Comparison of ENCODE assay signal across 16 cellular contexts in genomic region chr1:25871086-25871703, GRCh38. TPM values are rescaled to one million over a fixed set of nuclear protein-coding genes. Genes with fewer than 3 reads are reported as not detected.
DNase-seq lines count a peak whose midpoint lies in the region; ATAC-seq and TF ChIP-seq lines count a peak whose summit lies in the region.
"Had no signal": no experiment of that assay in that cellular context is flagged by ENCODE, and none has a peak within 500 bp of the region (broad histone marks: within the 10 kb centered on the region; RNA-seq: fewer than 3 reads in every experiment).

No MANE protein-coding gene starts in this region.

- no peak overlapping the region for H3K18ac ChIP-seq in trophoblast cell (ENCODE audit: low read length)

- no peak overlapping the region for H2BK120ac ChIP-seq in trophoblast cell (ENCODE audit: insufficient read depth, low read length, poor library complexity)

- H3K4me1 ChIP-seq in body of pancreas (peaks cover 97% of the 10 kb centered on the region), upper lobe of right lung (peaks cover 28% of the 10 kb centered on the region), trophoblast cell (ENCODE audit: control insufficient read depth in 1 of 2, insufficient read depth in 2 of 2, low read length in 2 of 2) (peaks cover 18 to 23% of the 10 kb centered on the region in 2 experiments)

- DNase-seq in DMS79 (lab: John Stamatoyannopoulos, UW) (peak; percentile 19), DMS79 treated with DMSO at 0.1 percent for 48 hours (lab: John Stamatoyannopoulos, UW) (no peak), body of pancreas (peak in 3 of 4 donors; percentile 32 to 54 (median 38)), mesenteric fat pad (ENCODE audit: low spot score) (peak; percentile 59), upper lobe of right lung (peak; percentile 51), trophoblast cell (no peak), NK-92 (lab: John Stamatoyannopoulos, UW; ENCODE audit: unreplicated experiment) (no peak)
- DNase-seq: activated CD4-positive, alpha-beta memory T cell treated with anti-CD3 and anti-CD28 coated beads, Interleukin-2, amount 10 ng/mL, durations not matched to agents 7 days and 5 days; effector CD4-positive, alpha-beta T cell; NCI-H1105; NCI-H510A; SHP77; stimulated activated naive CD8-positive, alpha-beta T cell treated with anti-CD3 and anti-CD28 coated beads, Interleukin-15, Interleukin-2, amounts not matched to agents 100 U/mL and 50 U/mL, for 24 hours had no signal

- intact Hi-C loops in body of pancreas (cut with DNase I) (no loop called here), upper lobe of right lung (cut with DNase I) (no loop called here)

- no peak overlapping the region for H3K9ac ChIP-seq in trophoblast cell (ENCODE audit: low read length)

- H3K79me2 ChIP-seq in trophoblast cell (ENCODE audit: control insufficient read depth, insufficient read depth, low read length, poor library complexity): peaks cover 11% of the 10 kb centered on the region

- no peaks in the 10 kb centered on the region for H3K36me3 ChIP-seq in body of pancreas (replicated peaks in 1 of 2; ENCODE audit: insufficient read depth in 1 of 2, low read depth in 2 of 2)
- H3K36me3 ChIP-seq in upper lobe of right lung: no peaks in the 10 kb centered on the region
- peaks cover 9 to 20% of the 10 kb centered on the region in 2 experiments for H3K36me3 ChIP-seq in trophoblast cell (ENCODE audit: control insufficient read depth in 1 of 2, insufficient read depth in 2 of 2, low read length in 2 of 2)

- no peak overlapping the region for H3K4me2 ChIP-seq in trophoblast cell (ENCODE audit: low read length)

- H2BK5ac ChIP-seq in trophoblast cell (ENCODE audit: low read depth, low read length, poor library complexity): no peak overlapping the region

- H4K91ac ChIP-seq in trophoblast cell (ENCODE audit: low read depth, low read length): no peak overlapping the region

- no peak overlapping the region for H4K8ac ChIP-seq in trophoblast cell (ENCODE audit: low read depth, low read length)

- no peak for ATAC-seq in body of pancreas
- ATAC-seq in upper lobe of right lung: peak; percentile 3
- no peak for ATAC-seq in GM19023 (IDR thresholded peaks at IDR 0.05; ENCODE audit: unreplicated experiment)
- ATAC-seq: gastroesophageal sphincter; stimulated activated naive CD8-positive, alpha-beta T cell treated with anti-CD3 and anti-CD28 coated beads, Interleukin-15, Interleukin-2, amounts not matched to agents 100 U/mL and 50 U/mL, for 24 hours had no signal

- peaks cover 18% of the 10 kb centered on the region for H3K79me1 ChIP-seq in trophoblast cell (ENCODE audit: low read length)

- no peak overlapping the region for H2BK12ac ChIP-seq in trophoblast cell (ENCODE audit: low read length)

- no peak overlapping the region for H3K14ac ChIP-seq in trophoblast cell (ENCODE audit: low read length)

- TF ChIP-seq POLR2A in body of pancreas (IDR thresholded peaks at IDR 0.05): no peak

- no peak overlapping the region for H3K4ac ChIP-seq in trophoblast cell (ENCODE audit: low read depth, low read length)

- TF ChIP-seq CTCF in body of pancreas (IDR thresholded peaks at IDR 0.05): no peak
- TF ChIP-seq CTCF in upper lobe of right lung (IDR thresholded peaks at IDR 0.05): no peak

- peak overlapping the region; percentile 35 to 84 (median 75) for H3K27ac ChIP-seq in body of pancreas
- no peak overlapping the region for H3K27ac ChIP-seq in upper lobe of right lung
- H3K27ac ChIP-seq in trophoblast cell (ENCODE audit: low read depth, low read length): no peak overlapping the region
- H3K27ac ChIP-seq: 22Rv1 had no signal

- no peaks in the 10 kb centered on the region for H3K27me3 ChIP-seq in body of pancreas
- no peaks in the 10 kb centered on the region for H3K27me3 ChIP-seq in upper lobe of right lung
- no peaks in the 10 kb centered on the region for H3K27me3 ChIP-seq in trophoblast cell (ENCODE audit: insufficient read depth, low read length)
- H3K27me3 ChIP-seq: gastroesophageal sphincter had no signal

- no peak overlapping the region for H2AFZ ChIP-seq in trophoblast cell (ENCODE audit: insufficient read depth, low read length, poor library complexity)

- H3K4me3 ChIP-seq in body of pancreas (no peak overlapping the region), upper lobe of right lung (no peak overlapping the region), trophoblast cell (ENCODE audit: low read depth, low read length) (no peak overlapping the region)
- H3K4me3 ChIP-seq: gastroesophageal sphincter had no signal

- no peak overlapping the region for H2AK5ac ChIP-seq in trophoblast cell (ENCODE audit: low read length)

- H3K9me3 ChIP-seq in body of pancreas (no peaks in the 10 kb centered on the region), upper lobe of right lung (no peaks in the 10 kb centered on the region), trophoblast cell (ENCODE audit: insufficient read depth, low read depth, low read length) (no peaks in the 10 kb centered on the region)
- H3K9me3 ChIP-seq: gastroesophageal sphincter had no signal

- no peak overlapping the region for H4K12ac ChIP-seq in trophoblast cell (ENCODE audit: low read depth, low read length)

- no peak overlapping the region for H3K23ac ChIP-seq in trophoblast cell (ENCODE audit: low read length)

- WGBS in body of pancreas, 2 donors: 10 to 12% methylated on average over 4 to 5 of the region's 5 CpGs
- WGBS in trophoblast cell (ENCODE audit: extremely low coverage, insufficient coverage, insufficient read length): no CpG with 5 or more reads among the region's 5 CpGs

RNA-seq across cellular contexts. Expression of gene PAQR7, which starts 4.3 kb away (rescaled TPM):
- total RNA-seq in body of pancreas: 1 to 10 TPM; 3.0 to 4.4 TPM
- 7.2 TPM for total RNA-seq in mesenteric fat pad
- 10.8 TPM for total RNA-seq in upper lobe of right lung
- 13.5 and 14.9 TPM in 2 replicates for polyA plus RNA-seq in trophoblast cell (2013)

RNA-seq across cellular contexts. Expression of gene AUNIP, which starts 11.9 kb away (rescaled TPM):
- total RNA-seq in body of pancreas (not detected), mesenteric fat pad (not detected), upper lobe of right lung (not detected)
- polyA plus RNA-seq in trophoblast cell (2013): 9.2 and 9.4 TPM in 2 replicates

RNA-seq across cellular contexts. Expression of gene STMN1, which starts 35.0 kb away (rescaled TPM):
- total RNA-seq in body of pancreas: 10 to 100 TPM in 1 of 2 donors, 1 to 10 TPM in 1; 6.3 to 11.4 TPM
- 39.3 TPM for total RNA-seq in mesenteric fat pad
- 42.5 TPM for total RNA-seq in upper lobe of right lung
- polyA plus RNA-seq in trophoblast cell (2013): 444 and 486 TPM in 2 replicates

RNA-seq across cellular contexts. Expression of gene MTFR1L, which starts 51.4 kb away (rescaled TPM):
- total RNA-seq in body of pancreas (10 to 100 TPM; 39.7 to 56.4 TPM), mesenteric fat pad (53.8 TPM), upper lobe of right lung (46.0 TPM)
- polyA plus RNA-seq in trophoblast cell (2013): 31.2 and 31.6 TPM in 2 replicates

Comparison
In these comparisons a context has a peak if more than half of its experiments do, and no peak if none do; other contexts are left out.
1. DNase-seq: peak in DMS79 (single experiment), body of pancreas (3 of 4), mesenteric fat pad (single experiment) and upper lobe of right lung (single experiment); none in DMS79 treated with DMSO at 0.1 percent for 48 hours (single experiment), trophoblast cell (0 of 2) and NK-92 (single experiment).
2. H3K27ac ChIP-seq: peak in body of pancreas (4 of 4); none in upper lobe of right lung (single experiment) and trophoblast cell (single experiment).